ENCODE assay signal across 22 cellular contexts in genomic region chr2:217195658-217196446, GRCh38.
DNase-seq lines count a peak whose midpoint lies in the region; ATAC-seq, FAIRE-seq and TF ChIP-seq lines count a peak whose summit lies in the region.
"Had no signal": no experiment of that assay in that cellular context is flagged by ENCODE, and none has a peak within 500 bp of the region (broad histone marks: within the 10 kb centered on the region; RNA-seq: fewer than 3 reads in every experiment).

No MANE protein-coding gene starts in this region.

- TF ChIP-seq CTCF in heart right ventricle (IDR thresholded peaks at IDR 0.05) (no peak), endothelial cell of umbilical vein (IDR thresholded peaks at IDR 0.05; ENCODE audit: extremely low read depth in 1 of 2, insufficient read depth in 1 of 2, low read depth in 1 of 2, low read length in 2 of 2) (no peak), nephron (IDR thresholded peaks at IDR 0.05; ENCODE audit: unreplicated experiment in 3 of 3) (no peak)

- no peaks in the 10 kb centered on the region for H3K27me3 Mint-ChIP-seq in nephron (ENCODE audit: low read depth)

- no peak for TF ChIP-seq POLR2A in endothelial cell of umbilical vein (IDR thresholded peaks at IDR 0.05; ENCODE audit: low read depth, low read length)

- no peak overlapping the region for H3K4me3 Mint-ChIP-seq in nephron

- peaks cover 0 to 46% (median 0%) of the 10 kb centered on the region in 7 donors for H3K27me3 ChIP-seq in heart right ventricle
- no peaks in the 10 kb centered on the region for H3K27me3 ChIP-seq in endothelial cell of umbilical vein (ENCODE audit: control insufficient read depth in 2 of 2, insufficient read depth in 2 of 2, low read length in 2 of 2)

- POLR2A ChIA-PET in endothelial cell of umbilical vein (lab: Charles Lee) = no interaction called here

- BruUV-seq in endothelial cell of umbilical vein (replicated peaks; lab: Mats Ljungman, UMichigan) = no TSS peak

- H3K27ac Mint-ChIP-seq in nephron = peak overlapping the region in 2 of 3 experiments; percentile 34 to 50
- H3K27ac Mint-ChIP-seq: CD4-positive, CD25-positive, alpha-beta regulatory T cell had no signal

- no peak overlapping the region for H2AFZ ChIP-seq in endothelial cell of umbilical vein (ENCODE audit: low read depth, low read length)
- H2AFZ ChIP-seq: GM23248, PC-9 had no signal

- CTCF ChIA-PET in endothelial cell of umbilical vein (lab: Charles Lee) = no interaction called here

- H3K9me1 ChIP-seq in endothelial cell of umbilical vein (replicated peaks; ENCODE audit: control insufficient read depth, extremely low read depth, insufficient read depth, low read length) = no peaks in the 10 kb centered on the region

- H3K79me2 ChIP-seq in endothelial cell of umbilical vein (ENCODE audit: control insufficient read depth, insufficient read depth, low read length) = no peaks in the 10 kb centered on the region

- no peaks in the 10 kb centered on the region for H3K36me3 Mint-ChIP-seq in nephron (ENCODE audit: low read depth)
- H3K36me3 Mint-ChIP-seq: CD4-positive, CD25-positive, alpha-beta regulatory T cell had no signal

- dilution Hi-C loops in endothelial cell of umbilical vein (cut with MboI; ENCODE audit: extremely low pct_ligation_motif_present, low sequenced_read_pairs) = no loop called here

- ATAC-seq in heart right ventricle = peak in 5 of 8 donors; percentile 18 to 74 (median 29)
- ATAC-seq in GM21423 (IDR thresholded peaks at IDR 0.05; ENCODE audit: unreplicated experiment) = no peak

- H3K36me3 ChIP-seq in heart right ventricle (no peaks in the 10 kb centered on the region), endothelial cell of umbilical vein (ENCODE audit: control insufficient read depth in 2 of 2, extremely low read depth in 1 of 2, insufficient read depth in 2 of 2, low read length in 2 of 2) (no peaks in the 10 kb centered on the region)

- H3K9me3 ChIP-seq in heart right ventricle (peaks cover 0 to 14% (median 0%) of the 10 kb centered on the region in 11 donors), endothelial cell of umbilical vein (replicated peaks; ENCODE audit: control insufficient read depth, insufficient read depth, low read length) (no peaks in the 10 kb centered on the region)

- intact Hi-C loops in heart right ventricle (cut with DNase I) = no loop called here
- intact Hi-C loops in cardiac septum (cut with DNase I) = no loop called here
- intact Hi-C loops in endothelial cell of umbilical vein (cut with micrococcal nuclease) = no loop called here

- no peaks in the 10 kb centered on the region for H4K20me1 ChIP-seq in endothelial cell of umbilical vein (replicated peaks; ENCODE audit: control insufficient read depth, extremely low read depth, insufficient read depth, low read length)

- H3K4me2 ChIP-seq in endothelial cell of umbilical vein (ENCODE audit: insufficient read depth, low read length) = no peak overlapping the region
- H3K4me2 ChIP-seq: PC-9 had no signal

- peaks cover 0 to 5% (median 0%) of the 10 kb centered on the region in 9 donors for H3K4me1 ChIP-seq in heart right ventricle
- no peaks in the 10 kb centered on the region for H3K4me1 ChIP-seq in endothelial cell of umbilical vein (ENCODE audit: control insufficient read depth, extremely low read depth, insufficient read depth, low read length)

- FAIRE-seq in endothelial cell of umbilical vein (lab: Jason Lieb, UNC) = no peak
- FAIRE-seq: GM18507 had no signal

- peaks cover 62% of the 10 kb centered on the region for H3K4me1 Mint-ChIP-seq in nephron
- H3K4me1 Mint-ChIP-seq: CD4-positive, CD25-positive, alpha-beta regulatory T cell had no signal

- WGBS in heart right ventricle, 2 donors = 59 to 68% methylated on average over 7 of the region's 7 CpGs

- no peak overlapping the region for H3K9ac ChIP-seq in endothelial cell of umbilical vein (replicated peaks; ENCODE audit: extremely low read depth, insufficient read depth, low read length)
- H3K9ac ChIP-seq: GM23248 had no signal

- H3K9me3 Mint-ChIP-seq in nephron = no peaks in the 10 kb centered on the region

- H3K4me3 ChIP-seq in heart right ventricle (no peak overlapping the region), endothelial cell of umbilical vein (replicated peaks in 1 of 3; ENCODE audit: insufficient read depth in 1 of 3, low read depth in 1 of 3, low read length in 3 of 3) (no peak overlapping the region)
- H3K4me3 ChIP-seq: GM23248, PC-9 had no signal

- no peak for DNase-seq in heart right ventricle
- no peak for DNase-seq in cardiac septum (ENCODE audit: low spot score)
- DNase-seq in endothelial cell of umbilical vein (ENCODE audit: low read depth, low spot score) = peak; percentile 10
- no peak for DNase-seq in NCI-H1417 (lab: John Stamatoyannopoulos, UW)
- DNase-seq in activated naive CD4-positive, alpha-beta T cell (lab: John Stamatoyannopoulos, UW) = no peak
- DNase-seq: CD4-positive, CD25-positive, alpha-beta regulatory T cell; DMS153; GM23248; H7; KBM-7; MM.1S; NCI-H1694; NCI-H2029 treated with DMSO at 0.1 percent for 48 hours; NCI-H446 treated with DMSO at 0.1 percent for 48 hours; NCI-H526; NCI-H82; NK-92 treated with Interleukin-12 subunit alpha and Interleukin-12 subunit beta, amount 100 ng/mL, for 24 hours; PC-9; SHP77 had no signal

- no peak overlapping the region for H3K27ac ChIP-seq in heart right ventricle
- no peak overlapping the region for H3K27ac ChIP-seq in endothelial cell of umbilical vein (ENCODE audit: insufficient read depth, low read depth, low read length)
- H3K27ac ChIP-seq: GM23248, PC-9 had no signal

TF ChIP-seq in endothelial cell of umbilical vein, 7 proteins besides CTCF, POLR2A, EP300 and RAD21:
- TF ChIP-seq EZH2 (IDR thresholded peaks at IDR 0.05; ENCODE audit: borderline replicate concordance, low read depth, low read length, severe bottlenecking) (no peak), GATA2 (IDR thresholded peaks at IDR 0.05; ENCODE audit: insufficient read depth, insufficient read length, low read depth, low read length) (peak; percentile 34)
